ENCODE assay signal across 22 cellular contexts in the genomic region with DNA sequence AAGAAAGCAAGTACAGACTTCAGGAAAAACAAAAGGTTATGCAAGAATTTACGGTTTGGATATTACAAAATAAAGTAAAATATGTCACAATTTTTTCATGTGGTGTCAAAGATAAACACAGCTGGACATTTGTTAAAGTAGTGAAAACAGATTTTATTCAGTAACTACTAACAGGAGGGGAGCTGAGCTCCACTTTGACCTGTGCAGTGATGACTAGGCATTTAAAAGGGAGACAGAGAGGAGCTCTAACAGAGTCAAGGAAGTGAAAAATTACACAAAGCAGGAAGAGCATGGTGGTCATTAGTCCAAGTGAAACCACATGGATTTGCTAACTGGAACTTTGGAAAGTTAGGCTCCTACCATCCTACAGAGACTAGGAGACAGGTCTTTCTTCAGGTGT.
"Had no signal": no experiment of that assay in that cellular context is flagged by ENCODE, and none has a peak within 500 bp of the region (broad histone marks: within the 10 kb centered on the region; RNA-seq: fewer than 3 reads in every experiment).

No MANE protein-coding gene starts in this region.

- DNase-seq: activated CD4-positive, alpha-beta T cell treated with anti-CD3 and anti-CD28 coated beads for 48 hours; activated CD4-positive, CD25-positive, alpha-beta regulatory T cell; activated CD8-positive, alpha-beta T cell treated with anti-CD3 and anti-CD28 coated beads for 36 hours; activated naive CD4-positive, alpha-beta T cell treated with Interleukin-2 at 50 U/mL for 16 hours; activated T-cell treated with anti-CD3 and anti-CD28 coated beads, Interleukin-2, amount 50 U/mL, for 1 hour; anterior cingulate cortex; brain microvascular endothelial cell; cortex of kidney; gastrocnemius medialis; immature natural killer cell; mesenchymal stem cell; mucosa of descending colon; naive B cell; stimulated activated naive CD8-positive, alpha-beta T cell treated with anti-CD3 and anti-CD28 coated beads, Interleukin-15, Interleukin-2, amounts not matched to agents 100 U/mL and 50 U/mL, for 24 hours; substantia nigra; T-helper 9 cell had no signal

- H3K9ac ChIP-seq: neural progenitor cell had no signal

- H3K4me1 Mint-ChIP-seq: immature natural killer cell, naive B cell, neural progenitor cell had no signal

- H3K36me3 Mint-ChIP-seq: immature natural killer cell, naive B cell, neural progenitor cell had no signal

- ATAC-seq: activated CD8-positive, alpha-beta T cell treated with anti-CD3 and anti-CD28 coated beads for 36 hours; mucosa of descending colon; stimulated activated naive CD8-positive, alpha-beta T cell treated with anti-CD3 and anti-CD28 coated beads, Interleukin-15, Interleukin-2, amounts not matched to agents 100 U/mL and 50 U/mL, for 24 hours had no signal

- H3K9me3 ChIP-seq: gastrocnemius medialis, mucosa of descending colon, prostate gland, right atrium auricular region, tibial nerve, vagina had no signal

- H3K4me1 ChIP-seq: gastrocnemius medialis, prostate gland, tibial nerve, vagina had no signal

- H3K9me3 Mint-ChIP-seq: activated CD8-positive, alpha-beta T cell treated with anti-CD3 and anti-CD28 coated beads for 36 hours; activated T-helper 2 cell treated with anti-CD3 and anti-CD28 coated beads, Interferon-gamma antibody, Interleukin-2, Interleukin-4, amounts not matched to agents 10 μg/mL and 5 μg/mL and 100 μg/mL, durations not matched to agents 14 hours and 24 hours and 36 hours had no signal

- H3K27ac Mint-ChIP-seq: activated CD8-positive, alpha-beta T cell treated with anti-CD3 and anti-CD28 coated beads for 36 hours; activated T-helper 2 cell treated with anti-CD3 and anti-CD28 coated beads, Interferon-gamma antibody, Interleukin-2, Interleukin-4, amounts not matched to agents 10 μg/mL and 5 μg/mL and 100 μg/mL, durations not matched to agents 14 hours and 24 hours and 36 hours; immature natural killer cell; naive B cell; neural progenitor cell had no signal

- H3K4me2 ChIP-seq: neural progenitor cell had no signal

- H3K27me3 ChIP-seq: brain microvascular endothelial cell, gastrocnemius medialis, neural progenitor cell, right atrium auricular region, tibial nerve, vagina had no signal

- H3K27ac ChIP-seq: brain microvascular endothelial cell, gastrocnemius medialis, neural progenitor cell, prostate gland, right atrium auricular region, tibial nerve, vagina had no signal

- H3K4me3 ChIP-seq: gastrocnemius medialis, mucosa of descending colon, neural progenitor cell, prostate gland, right atrium auricular region, tibial nerve, vagina had no signal

- H3K4me3 Mint-ChIP-seq: activated CD8-positive, alpha-beta T cell treated with anti-CD3 and anti-CD28 coated beads for 36 hours; immature natural killer cell; naive B cell; neural progenitor cell had no signal

- H2AFZ ChIP-seq: neural progenitor cell had no signal

- H3K36me3 ChIP-seq: brain microvascular endothelial cell, gastrocnemius medialis, neural progenitor cell, prostate gland, right atrium auricular region, tibial nerve, vagina had no signal
